8 cellular contexts compared by ENCODE assay signal in genomic region chr2:25341031-25341727, GRCh38. TPM values are rescaled to one million over a fixed set of nuclear protein-coding genes. Genes with fewer than 3 reads are reported as not detected.
DNase-seq lines count a peak whose midpoint lies in the region; ATAC-seq and TF ChIP-seq lines count a peak whose summit lies in the region.

No MANE protein-coding gene starts in this region.

- peak; percentile 24 for ATAC-seq in HG02759 (IDR thresholded peaks at IDR 0.05; ENCODE audit: unreplicated experiment)

- TF ChIP-seq CTCF in 22Rv1 (IDR thresholded peaks at IDR 0.05) (no peak), esophagus squamous epithelium (IDR thresholded peaks at IDR 0.05) (no peak)

- H3K9ac ChIP-seq in SK-N-MC (ENCODE audit: insufficient read length) = no peak overlapping the region

- H3K36me3 ChIP-seq in SK-N-MC (ENCODE audit: insufficient read depth, low read length) (no peaks in the 10 kb centered on the region), esophagus squamous epithelium (no peaks in the 10 kb centered on the region)

- no CpG with 5 or more reads among the region's 103 CpGs for WGBS in esophagus squamous epithelium, 2 donors

- no peak for TF ChIP-seq POLR2A in esophagus squamous epithelium (IDR thresholded peaks at IDR 0.05)

- DNase-seq in GM03348 (ENCODE audit: low spot score) = peak; percentile 73
- no peak for DNase-seq in SK-N-MC (ENCODE audit: low read depth, low spot score)
- no peak for DNase-seq in esophagus squamous epithelium (lab: John Stamatoyannopoulos, UW)
- no peak for DNase-seq in skeletal muscle cell (ENCODE audit: low read depth)
- no peak for DNase-seq in KG1 (lab: John Stamatoyannopoulos, UW)
- DNase-seq in medulla oblongata (ENCODE audit: extremely low spot score) = no peak

- intact Hi-C loops in esophagus squamous epithelium (cut with DNase I) = no loop called here

- H3K4me1 ChIP-seq in esophagus squamous epithelium = peaks cover 13 to 52% (median 17%) of the 10 kb centered on the region in 3 donors

- no peaks in the 10 kb centered on the region for H3K9me3 ChIP-seq in SK-N-MC (ENCODE audit: low read depth, low read length)
- no peaks in the 10 kb centered on the region for H3K9me3 ChIP-seq in esophagus squamous epithelium

- no peaks in the 10 kb centered on the region for H3K27me3 ChIP-seq in esophagus squamous epithelium

- H3K4me3 ChIP-seq in SK-N-MC = peak overlapping the region; percentile 85
- H3K4me3 ChIP-seq in esophagus squamous epithelium = peak overlapping the region; percentile 64 to 84 (median 80)
- peak overlapping the region; percentile 59 for H3K4me3 ChIP-seq in skeletal muscle cell (ENCODE audit: low read depth, low read length)

- H3K27ac ChIP-seq in 22Rv1 (peak overlapping the region; percentile 64), SK-N-MC (no peak overlapping the region), esophagus squamous epithelium (peak overlapping the region; percentile 34 to 91 (median 82))

RNA-seq across cellular contexts. Expression of gene DNMT3A, which starts 0.5 kb away (rescaled TPM):
- total RNA-seq in esophagus squamous epithelium = 10 to 100 TPM in 1 of 4 donors, 1 to 10 TPM in 3; 4.1 to 13.6 (median 8.2) TPM
